12 cellular contexts compared by ENCODE assay signal in the genomic region with DNA sequence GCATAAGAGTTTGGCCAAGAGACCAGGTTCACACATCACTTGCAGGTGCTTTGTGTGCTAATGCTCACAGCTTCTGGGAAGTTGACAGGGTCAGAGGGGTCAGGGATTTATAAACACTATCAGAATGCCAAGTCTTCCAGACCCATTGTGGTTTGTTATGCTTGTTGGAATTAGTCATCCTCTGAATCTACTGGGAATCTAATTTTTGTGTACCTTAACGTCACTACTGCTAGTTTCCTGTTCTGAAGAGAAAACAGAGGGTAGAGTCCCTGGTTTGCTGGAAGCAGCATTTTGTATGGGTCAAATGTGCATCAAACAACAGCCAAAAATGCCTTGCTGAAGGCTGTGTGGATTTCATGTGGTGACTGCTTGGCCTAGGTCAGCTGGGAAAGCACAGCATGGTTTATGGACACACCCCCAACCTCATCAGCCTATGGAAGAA. TPM values are rescaled to one million over a fixed set of nuclear protein-coding genes. Genes with fewer than 3 reads are reported as not detected.
DNase-seq lines count a peak whose midpoint lies in the region; ATAC-seq, FAIRE-seq and TF ChIP-seq lines count a peak whose summit lies in the region.
"Had no signal": no experiment of that assay in that cellular context is flagged by ENCODE, and none has a peak within 500 bp of the region (broad histone marks: within the 10 kb centered on the region; RNA-seq: fewer than 3 reads in every experiment).

No MANE protein-coding gene starts in this region.

- no peaks in the 10 kb centered on the region for H3K36me3 ChIP-seq in pancreas
- H3K36me3 ChIP-seq: upper lobe of right lung had no signal

- H3K9me3 Mint-ChIP-seq in natural killer cell: no peaks in the 10 kb centered on the region
- no peaks in the 10 kb centered on the region for H3K9me3 Mint-ChIP-seq in CD14-positive monocyte
- H3K9me3 Mint-ChIP-seq: activated T-cell treated with anti-CD3 and anti-CD28 coated beads, Interleukin-2, amount 50 U/mL, for 24 hours had no signal

- H3K27ac Mint-ChIP-seq in natural killer cell: no peak overlapping the region
- no peak overlapping the region for H3K27ac Mint-ChIP-seq in CD14-positive monocyte
- H3K27ac Mint-ChIP-seq: activated T-cell treated with anti-CD3 and anti-CD28 coated beads, Interleukin-2, amount 50 U/mL, for 24 hours had no signal

- H3K27me3 Mint-ChIP-seq in natural killer cell (ENCODE audit: low read depth in 2 of 2) (peaks cover 16 to 26% of the 10 kb centered on the region in 2 donors), CD14-positive monocyte (ENCODE audit: low read depth in 3 of 3) (peaks cover 4 to 8% (median 4%) of the 10 kb centered on the region in 3 donors)

- no peaks in the 10 kb centered on the region for H3K36me3 Mint-ChIP-seq in natural killer cell
- no peaks in the 10 kb centered on the region for H3K36me3 Mint-ChIP-seq in CD14-positive monocyte

- WGBS in pancreas, 2 donors: 8 to 25% methylated on average over 1 of the region's 1 CpG

- H3K27ac ChIP-seq in pancreas: peak overlapping the region in 2 of 4 donors; percentile 17 to 59
- H3K27ac ChIP-seq: upper lobe of right lung, WERI-Rb-1 had no signal

- no peaks in the 10 kb centered on the region for H3K27me3 ChIP-seq in pancreas
- H3K27me3 ChIP-seq: upper lobe of right lung had no signal

- no peak overlapping the region for H3K4me3 ChIP-seq in epithelial cell of proximal tubule (ENCODE audit: low read depth, low read length)
- H3K4me3 ChIP-seq in pancreas: no peak overlapping the region
- H3K4me3 ChIP-seq: upper lobe of right lung had no signal

- H3K4me1 Mint-ChIP-seq in natural killer cell (no peaks in the 10 kb centered on the region), CD14-positive monocyte (no peaks in the 10 kb centered on the region)

- TF ChIP-seq CTCF in epithelial cell of proximal tubule (conservative IDR thresholded peaks at IDR 0.05; ENCODE audit: low read depth, low read length) (no peak), pancreas (IDR thresholded peaks at IDR 0.05) (no peak), natural killer cell (IDR thresholded peaks at IDR 0.05) (no peak), CD14-positive monocyte (IDR thresholded peaks at IDR 0.05) (no peak), D721Med (IDR thresholded peaks at IDR 0.05; ENCODE audit: insufficient read depth, missing control alignments) (no peak)

- FAIRE-seq in pancreas (lab: Jason Lieb, UNC) (no peak), D721Med (lab: Jason Lieb, UNC) (no peak)

- ATAC-seq in pancreas: peak; percentile 92 to 95 (median 94)
- ATAC-seq in natural killer cell: no peak
- ATAC-seq: upper lobe of right lung had no signal

- H3K4me3 Mint-ChIP-seq in natural killer cell (no peak overlapping the region), CD14-positive monocyte (no peak overlapping the region)
- H3K4me3 Mint-ChIP-seq: activated T-cell treated with anti-CD3 and anti-CD28 coated beads, Interleukin-2, amount 50 U/mL, for 24 hours had no signal

- intact Hi-C loops in pancreas (cut with DNase I) (no loop called here), natural killer cell (cut with micrococcal nuclease) (no loop called here), CD14-positive monocyte (cut with micrococcal nuclease) (no loop called here)

- peaks cover 0 to 15% (median 6%) of the 10 kb centered on the region in 3 donors for H3K4me1 ChIP-seq in pancreas
- H3K4me1 ChIP-seq: upper lobe of right lung had no signal

- H3K9me3 ChIP-seq in pancreas: no peaks in the 10 kb centered on the region
- H3K9me3 ChIP-seq: upper lobe of right lung had no signal

- DNase-seq in Daoy (ENCODE audit: low read depth): peak; percentile 52
- DNase-seq in RPMI7951 (ENCODE audit: low read depth): peak; percentile 93
- DNase-seq in epithelial cell of proximal tubule (ENCODE audit: low read depth): peak; percentile 66
- peak in 4 of 6 donors; percentile 35 to 78 (median 60) for DNase-seq in pancreas
- DNase-seq in natural killer cell: no peak
- no peak for DNase-seq in NCI-H748 (lab: John Stamatoyannopoulos, UW; ENCODE audit: unreplicated experiment)
- DNase-seq in CD14-positive monocyte (ENCODE audit: low spot score): no peak
- DNase-seq in D721Med (ENCODE audit: insufficient read length, low spot score): no peak
- DNase-seq: activated T-cell treated with anti-CD3 and anti-CD28 coated beads, Interleukin-2, amount 50 U/mL, for 24 hours; NCI-H1930; upper lobe of right lung; WERI-Rb-1 had no signal

RNA-seq across cellular contexts. Expression of gene ANTXR1, which starts 33.3 kb away (rescaled TPM):
- total RNA-seq in Daoy (2014; rRNA removed; shearing (Covaris generic)): 7.5 and 11.1 TPM in 2 replicates
- 51.3 and 69.7 TPM in 2 replicates for total RNA-seq in RPMI7951 (2014; rRNA removed; shearing (Covaris generic))
- total RNA-seq in epithelial cell of proximal tubule: 7.8 and 14.5 TPM in 2 replicates
- total RNA-seq in pancreas: 10 to 100 TPM in 2 of 6 donors, 1 to 10 TPM in 4; 1.9 to 23.4 (median 4.5) TPM
- polyA plus RNA-seq in pancreas: 1 to 10 TPM; 1.7 to 2.5 TPM
- total RNA-seq in natural killer cell: not detected
- polyA plus RNA-seq in CD14-positive monocyte: not detected

Comparison
In these comparisons a context has a peak if more than half of its experiments do, and no peak if none do; other contexts are left out.
1. DNase-seq: peak in Daoy (single experiment), RPMI7951 (single experiment), epithelial cell of proximal tubule (single experiment) and pancreas (4 of 6); none in natural killer cell (single experiment), NCI-H748 (single experiment), CD14-positive monocyte (single experiment) and D721Med (single experiment).
2. ATAC-seq: peak in pancreas (4 of 4); none in natural killer cell (0 of 3).